9 cellular contexts compared by ENCODE assay signal in the genomic region with DNA sequence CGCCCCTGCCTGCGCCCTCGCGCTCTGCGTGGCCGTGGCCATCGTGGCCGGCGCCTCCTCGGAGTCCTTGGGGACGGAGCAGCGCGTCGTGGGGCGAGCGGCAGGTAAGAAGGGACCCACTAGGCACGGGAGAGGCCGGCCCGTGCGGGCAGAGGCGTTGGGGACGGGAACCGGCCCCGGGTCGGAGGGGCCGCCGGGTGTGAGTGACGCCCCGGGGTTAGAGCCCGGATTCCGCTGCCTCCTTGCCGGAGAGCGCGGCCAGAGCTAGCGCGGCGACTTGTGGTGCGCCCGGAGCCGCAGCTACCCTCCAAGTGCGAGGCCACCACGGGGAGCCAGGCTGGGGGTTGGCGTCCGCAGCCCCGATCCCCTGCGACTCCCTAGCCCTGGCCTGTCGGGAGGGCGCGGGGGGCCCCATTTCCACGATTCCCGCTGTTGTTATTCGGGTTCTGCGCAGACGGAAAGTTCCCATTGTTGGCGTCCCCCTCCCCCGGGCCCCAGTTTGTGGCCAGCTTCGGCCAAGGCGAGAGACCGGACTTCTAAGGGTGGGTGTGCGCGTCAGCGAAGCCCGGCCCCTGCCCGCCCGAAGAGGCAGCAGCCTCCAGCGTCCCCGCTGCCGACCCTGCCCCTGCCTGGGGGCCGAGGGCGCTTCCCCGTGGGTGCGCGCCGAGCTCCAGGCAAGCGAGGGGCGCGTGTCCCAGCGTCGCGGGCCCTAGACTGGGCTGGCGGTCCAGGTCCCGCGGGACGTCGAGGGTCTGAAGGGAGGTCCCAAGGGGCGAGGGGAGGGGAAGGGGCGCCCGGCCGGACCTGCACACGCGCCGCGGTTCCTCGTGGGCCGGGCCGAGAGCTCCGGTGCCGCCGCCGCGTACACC. TPM values are rescaled to one million over a fixed set of nuclear protein-coding genes. Genes with fewer than 3 reads are reported as not detected.
DNase-seq lines count a peak whose midpoint lies in the region; ATAC-seq and TF ChIP-seq lines count a peak whose summit lies in the region.
"Had no signal": no experiment of that assay in that cellular context is flagged by ENCODE, and none has a peak within 500 bp of the region (broad histone marks: within the 10 kb centered on the region; RNA-seq: fewer than 3 reads in every experiment).

No MANE protein-coding gene starts in this region.

- TF ChIP-seq EP300 in tibial nerve (IDR thresholded peaks at IDR 0.05) = no peak

- no peak for TF ChIP-seq POLR2A in tibial nerve (IDR thresholded peaks at IDR 0.05)

- no peak for ATAC-seq in GM19397 (IDR thresholded peaks at IDR 0.05; ENCODE audit: unreplicated experiment)

- H3K27me3 ChIP-seq in layer of hippocampus (ENCODE audit: control insufficient read depth, insufficient read depth, low read length) (peaks cover 25% of the 10 kb centered on the region), tibial nerve (peaks cover 0 to 47% of the 10 kb centered on the region in 2 donors)

- H3K4me1 ChIP-seq in tibial nerve = peaks cover 0 to 27% (median 9%) of the 10 kb centered on the region in 4 donors

- DNase-seq in NOMO-1 treated with DMSO at 0.1 percent for 48 hours (lab: John Stamatoyannopoulos, UW; ENCODE audit: unreplicated experiment) (peak; percentile 6), NOMO-1 treated with dmso at 0.1 percent for 144 hours (lab: John Stamatoyannopoulos, UW; ENCODE audit: unreplicated experiment) (no peak), tibial nerve (ENCODE audit: low spot score in 2 of 2) (no peak), T-helper 1 cell (no peak), medulla oblongata (ENCODE audit: extremely low spot score) (no peak)
- DNase-seq: midbrain had no signal

- peak overlapping the region; percentile 62 for H3K27ac ChIP-seq in angular gyrus (ENCODE audit: low read depth, low read length)
- peak overlapping the region; percentile 65 for H3K27ac ChIP-seq in layer of hippocampus (ENCODE audit: low read depth, low read length)
- H3K27ac ChIP-seq in tibial nerve = peak overlapping the region in 1 of 4 donors; percentile 65

- no peaks in the 10 kb centered on the region for H3K9me3 ChIP-seq in tibial nerve

- no peak for TF ChIP-seq CTCF in tibial nerve (IDR thresholded peaks at IDR 0.05)

- 2% methylated on average over 47 to 48 of the region's 101 CpGs for WGBS in tibial nerve, 2 donors

- H3K4me3 ChIP-seq in tibial nerve = peak overlapping the region; percentile 15 to 61 (median 40)

- H3K36me3 ChIP-seq in tibial nerve = no peaks in the 10 kb centered on the region

RNA-seq across cellular contexts. Expression of gene FGFR3, which starts 1.1 kb away (rescaled TPM):
- 10 to 100 TPM in 1 of 4 donors, 1 to 10 TPM in 3; 2.7 to 11.2 (median 5.1) TPM for total RNA-seq in tibial nerve
